22 cellular contexts compared by ENCODE assay signal in the genomic region with DNA sequence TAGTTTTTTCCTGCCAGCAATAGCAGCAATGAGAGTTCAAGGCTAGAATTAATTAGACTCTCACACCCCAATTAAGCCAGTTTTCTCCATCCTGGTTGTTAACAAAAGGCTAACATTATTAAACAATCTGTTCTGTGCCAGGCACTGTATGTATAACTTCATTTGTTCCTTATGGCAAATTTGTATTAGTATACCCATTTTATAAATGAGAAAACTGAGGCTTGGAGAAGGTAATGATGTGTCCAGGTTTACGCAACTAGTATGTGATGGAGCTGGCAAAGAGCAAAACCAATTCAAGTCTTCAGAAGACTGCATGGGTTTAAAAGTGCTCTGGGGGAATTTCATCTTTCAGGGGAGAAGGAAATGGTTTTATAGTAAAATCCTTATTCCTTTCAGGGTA.
"Had no signal": no experiment of that assay in that cellular context is flagged by ENCODE, and none has a peak within 500 bp of the region (broad histone marks: within the 10 kb centered on the region; RNA-seq: fewer than 3 reads in every experiment).

No MANE protein-coding gene starts in this region.

- DNase-seq: activated CD4-positive, alpha-beta T cell treated with anti-CD3 and anti-CD28 coated beads for 4 hours; activated CD4-positive, alpha-beta T cell treated with anti-CD3 and anti-CD28 coated beads, Interleukin-2, amount 50 U/mL, for 4 hours; activated effector memory CD4-positive, alpha-beta T cell treated with Interleukin-2 at 50 U/mL for 16 hours; activated naive CD4-positive, alpha-beta T cell treated with Interleukin-2 at 50 U/mL for 16 hours; activated T-cell treated with anti-CD3 and anti-CD28 coated beads for 4 hours; anterior cingulate cortex; dorsolateral prefrontal cortex; effector memory CD8-positive, alpha-beta T cell; head of caudate nucleus; hypothalamus; immature natural killer cell; stimulated activated CD4-positive, alpha-beta T cell treated with anti-CD3 and anti-CD28 coated beads, Interleukin-4, amount 100 ng/mL, for 24 hours; stimulated activated naive CD8-positive, alpha-beta T cell treated with anti-CD3 and anti-CD28 coated beads, Interleukin-15, amount 100 ng/mL, for 72 hours; T-helper 9 cell had no signal

- ATAC-seq: effector memory CD8-positive, alpha-beta T cell; sciatic nerve; stimulated activated effector memory CD8-positive, alpha-beta T cell treated with anti-CD3 and anti-CD28 coated beads, Interleukin-12 subunit alpha, Interleukin-12 subunit beta, amount 100 ng/mL, for 72 hours; stimulated activated naive CD8-positive, alpha-beta T cell treated with anti-CD3 and anti-CD28 coated beads, Interleukin-15, amount 100 ng/mL, for 72 hours had no signal

- FAIRE-seq: colon, TTC549 had no signal

- H3K4me3 ChIP-seq: dorsolateral prefrontal cortex, skin epidermis, thyroid gland had no signal

- H3K27ac ChIP-seq: dorsolateral prefrontal cortex, neutrophil, thyroid gland, VCaP had no signal

- H3K9me3 ChIP-seq: neutrophil, thyroid gland had no signal

- H3K27me3 ChIP-seq: dorsolateral prefrontal cortex, neutrophil, thyroid gland had no signal

- H3K36me3 ChIP-seq: neutrophil, thyroid gland had no signal

- H3K4me1 ChIP-seq: thyroid gland had no signal
